In the genomic region with DNA sequence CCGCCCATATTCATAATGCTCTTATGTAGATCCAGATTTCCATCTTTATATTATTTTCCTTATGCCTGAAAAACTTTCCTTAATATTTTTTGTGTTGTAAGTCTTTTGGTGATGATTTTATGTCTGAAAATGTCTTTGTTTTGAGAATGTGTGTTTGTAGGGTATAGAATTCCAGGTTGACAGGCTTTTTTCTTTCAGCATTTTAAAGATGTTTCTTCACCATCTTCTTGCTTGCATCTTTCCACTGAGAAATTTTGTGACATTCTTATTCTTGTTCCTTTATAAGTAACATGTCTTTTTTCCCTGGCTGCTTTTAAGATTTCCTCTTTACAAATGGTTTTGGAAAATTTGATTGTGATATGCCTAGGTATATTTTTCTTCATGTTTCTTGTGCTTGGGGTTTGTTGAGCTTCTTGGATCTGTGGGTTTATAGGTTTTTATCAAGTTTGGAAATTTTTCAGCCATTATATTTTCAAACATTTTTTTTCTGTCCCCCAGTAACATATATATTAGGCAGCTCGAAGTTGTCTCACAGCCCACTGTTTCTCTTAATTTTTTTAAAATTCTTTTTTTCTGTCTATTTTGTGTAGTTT, we compare ENCODE assay signal across 34 cellular contexts. TPM values are rescaled to one million over a fixed set of nuclear protein-coding genes. Genes with fewer than 3 reads are reported as not detected.
"Had no signal": no experiment of that assay in that cellular context is flagged by ENCODE, and none has a peak within 500 bp of the region (broad histone marks: within the 10 kb centered on the region; RNA-seq: fewer than 3 reads in every experiment).

No MANE protein-coding gene starts in this region.

- H3K4me3 ChIP-seq: adrenal gland, ascending aorta, body of pancreas, breast epithelium, cardiac muscle cell had no signal

- DNase-seq: activated effector memory CD4-positive, alpha-beta T cell treated with anti-CD3 and anti-CD28 coated beads, Interleukin-2, amount 50 U/mL, for 16 hours; activated effector memory CD4-positive, alpha-beta T cell treated with Interleukin-2 at 50 U/mL for 16 hours; activated gamma-delta T cell; activated gamma-delta T cell treated with Interleukin-2 at 50 U/mL for 16 hours; activated naive CD4-positive, alpha-beta T cell; activated naive CD4-positive, alpha-beta T cell treated with anti-CD3 and anti-CD28 coated beads for 36 hours; activated naive CD4-positive, alpha-beta T cell treated with anti-CD3 and anti-CD28 coated beads, Interleukin-2, amount 10 ng/mL, durations not matched to agents 7 days and 5 days; activated naive CD4-positive, alpha-beta T cell treated with anti-CD3 and anti-CD28 coated beads, Interleukin-2, amount 50 U/mL, for 16 hours; activated naive CD4-positive, alpha-beta T cell treated with Interleukin-2 at 50 U/mL for 16 hours; activated naive CD8-positive, alpha-beta T cell treated with anti-CD3 and anti-CD28 coated beads for 36 hours; activated naive CD8-positive, alpha-beta T cell treated with anti-CD3 and anti-CD28 coated beads, Interleukin-2, amount 10 ng/mL, durations not matched to agents 7 days and 5 days; activated naive CD8-positive, alpha-beta T cell treated with anti-CD3 and anti-CD28 coated beads, Interleukin-2, amount 50 U/mL, for 24 hours; activated T-cell treated with anti-CD3 and anti-CD28 coated beads, Interleukin-2, amount 50 U/mL, for 24 hours; activated T-cell treated with anti-CD3 and anti-CD28 coated beads, Interleukin-2, amount 50 U/mL, for 4 hours; activated T-cell treated with anti-CD3 and anti-CD28 coated beads, Interleukin-2, amount 50 U/mL, for 48 hours; activated T-cell treated with anti-CD3 and anti-CD28 coated beads, Interleukin-2, amount 50 U/mL, for 72 hours; adrenal gland; amniotic stem cell; amygdala; anterior cingulate cortex; aorta; body of pancreas; brain microvascular endothelial cell; caudate nucleus; central memory CD4-positive, alpha-beta T cell; cerebellar nuclear complex had no signal

- H3K27ac ChIP-seq: adrenal gland, ascending aorta, body of pancreas, brain microvascular endothelial cell, breast epithelium, cardiac muscle cell had no signal

- H3K27me3 ChIP-seq: adrenal gland, ascending aorta, body of pancreas, brain microvascular endothelial cell, breast epithelium, cardiac muscle cell had no signal

- FAIRE-seq: astrocyte, bronchial epithelial cell had no signal

- H3K4me1 ChIP-seq: adrenal gland, ascending aorta, body of pancreas, breast epithelium had no signal

- H3K9me3 ChIP-seq: body of pancreas had no signal

RNA-seq across cellular contexts. Expression of a gene that starts 27.1 kb away (rescaled TPM):
- total RNA-seq: activated naive CD4-positive, alpha-beta T cell treated with anti-CD3 and anti-CD28 coated beads for 36 hours; ascending aorta had no signal

RNA-seq across cellular contexts. Expression of a gene that starts 43.6 kb away (rescaled TPM):
- total RNA-seq: activated naive CD4-positive, alpha-beta T cell treated with anti-CD3 and anti-CD28 coated beads for 36 hours; activated naive CD4-positive, alpha-beta T cell treated with anti-CD3 and anti-CD28 coated beads, Interleukin-2, amount 50 U/mL, for 72 hours; activated naive CD8-positive, alpha-beta T cell treated with anti-CD3 and anti-CD28 coated beads for 36 hours; activated T-cell treated with anti-CD3 and anti-CD28 coated beads, Interleukin-2, amount 50 U/mL, for 4 hours; activated T-helper 1 cell treated with anti-CD3 and anti-CD28 coated beads, Interleukin-12 subunit alpha, Interleukin-12 subunit beta, Interleukin-2, Interleukin-4 antibody, amounts not matched to agents 30 ng/mL and 10 ng/mL and 1 ng/mL, durations not matched to agents 14 hours and 24 hours and 36 hours; activated T-helper 2 cell treated with anti-CD3 and anti-CD28 coated beads, Interferon-gamma antibody, Interleukin-2, Interleukin-4, amounts not matched to agents 10 μg/mL and 5 μg/mL and 100 μg/mL, durations not matched to agents 14 hours and 24 hours and 36 hours; ascending aorta; body of pancreas had no signal
